Comparison of ENCODE assay signal across 1 cellular context in genomic region chr5:141951341-141951781, GRCh38.
TF ChIP-seq lines count a peak whose summit lies in the region.

No MANE protein-coding gene starts in this region.

TF ChIP-seq in H1, 55 proteins besides CTCF, POLR2A, EP300 and RAD21 (continued from another document):
- TF ChIP-seq MAX (IDR thresholded peaks at IDR 0.05) (peak; percentile 52; the same call in 1 of the 2 replicates), SP2 (IDR thresholded peaks at IDR 0.05; ENCODE audit: low read length) (no peak), RNF2 (IDR thresholded peaks at IDR 0.05; ENCODE audit: borderline replicate concordance, low read depth, low read length, missing control alignments, poor library complexity, severe bottlenecking) (no peak), SUZ12 (IDR thresholded peaks at IDR 0.05; ENCODE audit: low read length) (no peak), SP1 (IDR thresholded peaks at IDR 0.05; ENCODE audit: low read depth, low read length) (no peak)
TF ChIP-seq in H1: peak in this region for 2.
